8 cellular contexts compared by ENCODE assay signal in the genomic region with DNA sequence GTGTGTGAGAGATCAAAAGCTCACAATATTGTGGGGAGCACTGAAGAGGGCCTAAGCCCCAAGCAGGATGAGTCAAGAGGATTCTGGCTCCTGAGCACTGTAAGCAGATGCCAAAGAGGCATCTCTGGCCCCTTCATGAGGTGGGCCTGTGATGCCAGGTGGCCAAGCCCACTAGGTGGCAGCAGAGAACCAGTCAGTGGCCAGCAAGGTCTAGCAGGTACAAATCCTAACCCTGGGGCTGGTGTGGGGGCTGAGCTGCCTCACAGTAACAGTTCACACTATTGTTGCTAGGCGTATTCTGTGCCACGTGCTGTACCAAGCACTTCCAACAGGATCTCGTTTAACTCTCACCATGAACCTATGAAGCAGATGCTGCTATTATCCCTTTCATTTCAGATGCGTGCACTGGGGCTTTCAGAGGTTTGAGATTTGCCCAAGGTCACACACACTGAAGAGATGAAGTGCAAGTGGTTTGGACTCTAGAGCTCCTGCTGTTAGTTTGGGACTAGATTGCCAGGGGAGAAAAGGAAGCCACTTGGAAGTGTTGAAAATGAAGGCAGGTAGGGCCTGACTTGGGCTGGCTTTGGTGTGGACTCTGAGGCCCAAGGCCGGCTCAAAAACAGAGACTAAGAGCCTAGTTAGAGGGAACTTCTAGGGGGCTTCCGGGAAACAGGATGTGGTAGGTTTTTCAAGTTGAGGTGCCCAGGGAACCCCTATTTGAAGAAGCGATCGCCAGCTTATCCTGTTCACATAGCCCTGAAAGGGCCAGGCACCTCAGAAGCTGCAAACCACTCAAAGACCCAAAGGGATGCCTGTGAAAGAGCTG. TPM values are rescaled to one million over a fixed set of nuclear protein-coding genes. Genes with fewer than 3 reads are reported as not detected.
DNase-seq lines count a peak whose midpoint lies in the region; ATAC-seq and TF ChIP-seq lines count a peak whose summit lies in the region.

No MANE protein-coding gene starts in this region.

- peaks cover 0 to 3% (median 2%) of the 10 kb centered on the region in 3 donors for H3K27me3 Mint-ChIP-seq in CD14-positive monocyte (ENCODE audit: low read depth in 3 of 3)

- H3K9me3 Mint-ChIP-seq in CD14-positive monocyte, result peaks cover 0 to 3% (median 0%) of the 10 kb centered on the region in 7 donors

- no peaks in the 10 kb centered on the region for H3K4me1 Mint-ChIP-seq in CD14-positive monocyte

- intact Hi-C loops in CD14-positive monocyte (cut with micrococcal nuclease), result loop anchor here (5.0 to 10.0 kb wide), 2 partner anchors 166 to 168 kb away; no protein-coding TSS in a partner anchor

- TF ChIP-seq CTCF in CD14-positive monocyte (IDR thresholded peaks at IDR 0.05), result peak; percentile 94

- no peaks in the 10 kb centered on the region for H3K36me3 Mint-ChIP-seq in CD14-positive monocyte

- H3K27ac Mint-ChIP-seq in CD14-positive monocyte, result no peak overlapping the region

- peak; percentile 61 for DNase-seq in CD14-positive monocyte (ENCODE audit: low spot score)
- peak; percentile 48 for DNase-seq in NCI-H446 treated with DMSO at 0.1 percent for 48 hours (lab: John Stamatoyannopoulos, UW)
- DNase-seq in activated CD4-positive, alpha-beta T cell treated with anti-CD3 and anti-CD28 coated beads, Interleukin-2, amount 50 U/mL, for 1 hour, result peak; percentile 79
- peak; percentile 25 for DNase-seq in dedifferentiated amniotic fluid mesenchymal stem cell (ENCODE audit: extremely low spot score)
- peak; percentile 78 for DNase-seq in medulla oblongata (ENCODE audit: extremely low spot score)
- peak; percentile 46 to 55 for DNase-seq in stimulated activated CD8-positive, alpha-beta memory T cell treated with anti-CD3 and anti-CD28 coated beads, Interleukin-15, amount 100 ng/mL, for 4 hours (ENCODE audit: low read depth in 2 of 2)

- no peak overlapping the region for H3K4me3 Mint-ChIP-seq in CD14-positive monocyte

- ATAC-seq in GM19035 (IDR thresholded peaks at IDR 0.05; ENCODE audit: unreplicated experiment) (peak; percentile 96), HG03196 (IDR thresholded peaks at IDR 0.05; ENCODE audit: unreplicated experiment) (peak; percentile 83)

RNA-seq across cellular contexts. Expression of gene MLANA, which starts 4.4 kb away (rescaled TPM):
- not detected for polyA plus RNA-seq in CD14-positive monocyte

RNA-seq across cellular contexts. Expression of gene ERMP1, which starts 53.4 kb away (rescaled TPM):
- polyA plus RNA-seq in CD14-positive monocyte, result 1 to 10 TPM; 3.6 to 3.7 TPM

Comparison
In these comparisons a context has a peak if more than half of its experiments do, and no peak if none do; other contexts are left out.
1. Peak in every context shown above with its lines: DNase-seq and ATAC-seq.
2. DNase-seq: peak in every context shown above with its lines; median percentile 79 in activated CD4-positive, alpha-beta T cell treated with anti-CD3 and anti-CD28 coated beads, Interleukin-2, amount 50 U/mL, for 1 hour; 78 in medulla oblongata; 61 in CD14-positive monocyte; 50 in stimulated activated CD8-positive, alpha-beta memory T cell treated with anti-CD3 and anti-CD28 coated beads, Interleukin-15, amount 100 ng/mL, for 4 hours; 48 in NCI-H446 treated with DMSO at 0.1 percent for 48 hours; 25 in dedifferentiated amniotic fluid mesenchymal stem cell.